21 cellular contexts compared by ENCODE assay signal in the genomic region with DNA sequence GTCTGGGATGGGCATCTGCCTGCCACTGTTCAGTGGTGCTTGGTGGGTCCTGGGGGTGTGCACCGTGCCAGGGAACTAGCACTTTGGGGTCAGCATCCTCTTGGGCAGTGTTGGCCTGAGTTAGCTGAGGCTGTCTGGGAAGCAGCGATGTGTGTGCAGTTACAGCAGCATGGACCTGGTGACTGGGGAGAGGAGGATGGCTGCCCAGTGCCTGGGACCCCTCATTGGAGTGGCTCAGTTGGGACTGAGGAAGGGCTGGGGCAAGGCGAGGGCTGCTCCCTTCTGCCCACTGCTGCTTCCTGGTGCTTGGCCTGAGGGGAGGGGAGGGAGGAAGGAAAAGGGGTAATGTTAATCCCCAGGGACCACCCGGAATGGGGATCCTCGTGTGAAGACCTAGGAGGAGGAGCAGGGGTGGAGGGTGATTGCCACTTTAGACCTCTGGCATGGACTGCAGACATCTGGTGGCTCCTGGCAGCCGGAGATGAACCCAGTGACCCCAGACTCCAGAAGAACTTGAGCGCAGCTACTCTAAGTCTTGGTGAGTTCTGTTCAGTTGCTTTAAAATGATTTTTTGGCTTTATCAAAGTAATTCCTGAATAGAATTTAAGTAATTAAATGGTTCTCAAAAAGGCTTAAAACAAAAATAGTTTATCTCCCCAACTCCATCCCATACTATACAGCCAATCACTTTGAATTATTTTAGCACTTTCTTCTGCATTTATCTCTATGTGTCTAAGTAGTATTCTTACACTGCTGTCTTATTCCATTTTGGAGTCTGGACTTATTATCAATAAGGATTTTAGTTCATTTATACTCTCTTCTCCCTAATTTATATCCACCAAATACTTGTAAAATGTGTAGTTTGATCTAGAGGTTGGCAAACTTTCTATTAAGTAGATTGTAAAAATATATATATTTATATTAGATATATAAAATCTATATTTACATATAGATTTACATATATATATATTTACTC. TPM values are rescaled to one million over a fixed set of nuclear protein-coding genes. Genes with fewer than 3 reads are reported as not detected.
DNase-seq lines count a peak whose midpoint lies in the region; ATAC-seq and TF ChIP-seq lines count a peak whose summit lies in the region.
"Had no signal": no experiment of that assay in that cellular context is flagged by ENCODE, and none has a peak within 500 bp of the region (broad histone marks: within the 10 kb centered on the region; RNA-seq: fewer than 3 reads in every experiment).

No MANE protein-coding gene starts in this region.

- TF ChIP-seq CTCF in colonic mucosa (IDR thresholded peaks at IDR 0.05), result no peak
- TF ChIP-seq CTCF in suprapubic skin (IDR thresholded peaks at IDR 0.05), result no peak
- TF ChIP-seq CTCF in foreskin keratinocyte (conservative IDR thresholded peaks at IDR 0.05), result no peak

- no peak overlapping the region for H3K4me3 Mint-ChIP-seq in activated CD8-positive, alpha-beta memory T cell treated with anti-CD3 and anti-CD28 coated beads, Interleukin-2, amount 10 ng/mL, durations not matched to agents 7 days and 5 days
- H3K4me3 Mint-ChIP-seq: activated B cell treated with CpG ODN at 0.5 μM for 24 hours; naive thymus-derived CD4-positive, alpha-beta T cell had no signal

- TF ChIP-seq EP300 in suprapubic skin (IDR thresholded peaks at IDR 0.05), result no peak

- H3K27ac ChIP-seq in colonic mucosa (no peak overlapping the region), suprapubic skin (no peak overlapping the region), foreskin keratinocyte (no peak overlapping the region)
- H3K27ac ChIP-seq: gastrocnemius medialis, PC-9, psoas muscle had no signal

- no peaks in the 10 kb centered on the region for H3K4me1 Mint-ChIP-seq in activated CD8-positive, alpha-beta memory T cell treated with anti-CD3 and anti-CD28 coated beads, Interleukin-2, amount 10 ng/mL, durations not matched to agents 7 days and 5 days
- H3K4me1 Mint-ChIP-seq: activated B cell treated with CpG ODN at 0.5 μM for 24 hours; naive thymus-derived CD4-positive, alpha-beta T cell had no signal

- no peak overlapping the region for H3K9ac ChIP-seq in colonic mucosa (ENCODE audit: low read depth in 2 of 2, low read length in 2 of 2)

- H3K4me3 ChIP-seq in colonic mucosa, result no peak overlapping the region
- H3K4me3 ChIP-seq in suprapubic skin, result no peak overlapping the region
- H3K4me3 ChIP-seq: gastrocnemius medialis, PC-9, psoas muscle had no signal

- 60% methylated on average over 5 of the region's 7 CpGs for WGBS in suprapubic skin

- no peaks in the 10 kb centered on the region for H3K36me3 Mint-ChIP-seq in activated CD8-positive, alpha-beta memory T cell treated with anti-CD3 and anti-CD28 coated beads, Interleukin-2, amount 10 ng/mL, durations not matched to agents 7 days and 5 days
- H3K36me3 Mint-ChIP-seq: activated naive CD4-positive, alpha-beta T cell treated with anti-CD3 and anti-CD28 coated beads, Interleukin-2, amount 50 U/mL, for 72 hours had no signal

- CTCF ChIA-PET in activated CD8-positive, alpha-beta memory T cell treated with anti-CD3 and anti-CD28 coated beads, Interleukin-2, amount 10 ng/mL, durations not matched to agents 7 days and 5 days (lab: Charles Lee), result no interaction called here

- TF ChIP-seq POLR2A in suprapubic skin (IDR thresholded peaks at IDR 0.05), result no peak

- no peaks in the 10 kb centered on the region for H3K9me3 Mint-ChIP-seq in activated CD8-positive, alpha-beta memory T cell treated with anti-CD3 and anti-CD28 coated beads, Interleukin-2, amount 10 ng/mL, durations not matched to agents 7 days and 5 days (ENCODE audit: low read depth)
- H3K9me3 Mint-ChIP-seq: activated B cell treated with CpG ODN at 0.5 μM for 24 hours; activated naive CD4-positive, alpha-beta T cell treated with anti-CD3 and anti-CD28 coated beads, Interleukin-2, amount 50 U/mL, for 72 hours; naive thymus-derived CD4-positive, alpha-beta T cell had no signal

- DNase-seq in activated CD8-positive, alpha-beta memory T cell treated with anti-CD3 and anti-CD28 coated beads, Interleukin-2, amount 10 ng/mL, durations not matched to agents 7 days and 5 days, result peak; percentile 23
- DNase-seq in activated CD8-positive, alpha-beta memory T cell treated with anti-CD3 and anti-CD28 coated beads for 24 hours, result no peak
- DNase-seq in colonic mucosa (peak; percentile 11), mucosa of gallbladder (ENCODE audit: low spot score) (peak; percentile 5), suprapubic skin (ENCODE audit: low spot score in 2 of 2) (peak; percentile 40 to 55), foreskin keratinocyte (no peak), cerebellum (ENCODE audit: low spot score) (no peak), hypothalamus (lab: John Stamatoyannopoulos, UW) (no peak)
- DNase-seq: activated B cell treated with CpG ODN at 0.5 μM for 24 hours, activated T-cell treated with anti-CD3 and anti-CD28 coated beads for 4 hours, cortex of kidney, DMS153, gastrocnemius medialis, Kasumi-1, NCI-H1417 treated with DMSO at 0.1 percent for 48 hours, NCI-H2171, NCI-H774, PC-9 had no signal

- intact Hi-C loops in colonic mucosa (cut with DNase I), result no loop called here

- H3K27ac Mint-ChIP-seq in activated CD8-positive, alpha-beta memory T cell treated with anti-CD3 and anti-CD28 coated beads, Interleukin-2, amount 10 ng/mL, durations not matched to agents 7 days and 5 days, result no peak overlapping the region
- H3K27ac Mint-ChIP-seq: activated B cell treated with CpG ODN at 0.5 μM for 24 hours; naive thymus-derived CD4-positive, alpha-beta T cell had no signal

- no peaks in the 10 kb centered on the region for H3K9me3 ChIP-seq in colonic mucosa
- no peaks in the 10 kb centered on the region for H3K9me3 ChIP-seq in suprapubic skin
- H3K9me3 ChIP-seq: gastrocnemius medialis, psoas muscle had no signal

- ATAC-seq in activated CD8-positive, alpha-beta memory T cell treated with anti-CD3 and anti-CD28 coated beads, Interleukin-2, amount 10 ng/mL, durations not matched to agents 7 days and 5 days, result no peak
- ATAC-seq in foreskin keratinocyte, result no peak
- ATAC-seq: activated naive CD4-positive, alpha-beta T cell treated with anti-CD3 and anti-CD28 coated beads, Interleukin-2, amount 50 U/mL, for 72 hours; gastrocnemius medialis; naive thymus-derived CD4-positive, alpha-beta T cell had no signal

- no peaks in the 10 kb centered on the region for H3K27me3 ChIP-seq in colonic mucosa
- no peaks in the 10 kb centered on the region for H3K27me3 ChIP-seq in suprapubic skin
- no peaks in the 10 kb centered on the region for H3K27me3 ChIP-seq in foreskin keratinocyte
- H3K27me3 ChIP-seq: gastrocnemius medialis had no signal

- H3K27me3 Mint-ChIP-seq in activated CD8-positive, alpha-beta memory T cell treated with anti-CD3 and anti-CD28 coated beads, Interleukin-2, amount 10 ng/mL, durations not matched to agents 7 days and 5 days, result no peaks in the 10 kb centered on the region
- H3K27me3 Mint-ChIP-seq: activated B cell treated with CpG ODN at 0.5 μM for 24 hours; naive thymus-derived CD4-positive, alpha-beta T cell had no signal

- H3K36me3 ChIP-seq in colonic mucosa (no peaks in the 10 kb centered on the region), suprapubic skin (peaks cover 2% of the 10 kb centered on the region)

- no peaks in the 10 kb centered on the region for H3K4me1 ChIP-seq in colonic mucosa
- H3K4me1 ChIP-seq in suprapubic skin, result no peaks in the 10 kb centered on the region
- H3K4me1 ChIP-seq in foreskin keratinocyte, result no peaks in the 10 kb centered on the region
- H3K4me1 ChIP-seq: gastrocnemius medialis, psoas muscle had no signal

RNA-seq across cellular contexts. Expression of gene TMEM191C, which starts 15.4 kb away (rescaled TPM):
- 1 to 10 TPM in 1 of 2 experiments, under 1 TPM in 1; 0.99 to 1.1 TPM for total RNA-seq in activated CD8-positive, alpha-beta memory T cell treated with anti-CD3 and anti-CD28 coated beads, Interleukin-2, amount 10 ng/mL, durations not matched to agents 7 days and 5 days
- total RNA-seq in colonic mucosa, result 1 to 10 TPM in 1 of 2 donors, under 1 TPM in 1; 0.80 to 3.3 TPM
- total RNA-seq in mucosa of gallbladder, result 2.8 TPM
- total RNA-seq in suprapubic skin, result 1 to 10 TPM in 1 of 4 donors, under 1 TPM in 2, not detected in 1; 0.42 to 1.7 (median 0.47) TPM
- 0.46 and 1.2 TPM in 2 replicates for total RNA-seq in foreskin keratinocyte
- polyA plus RNA-seq in foreskin keratinocyte, result 1.2 and 1.3 TPM in 2 replicates
- 5.6 TPM for total RNA-seq in cerebellum

RNA-seq across cellular contexts. Expression of gene HIC2, which starts 34.7 kb away (rescaled TPM):
- total RNA-seq in activated CD8-positive, alpha-beta memory T cell treated with anti-CD3 and anti-CD28 coated beads, Interleukin-2, amount 10 ng/mL, durations not matched to agents 7 days and 5 days, result 1 to 10 TPM; 4.2 to 4.4 TPM
- total RNA-seq in colonic mucosa, result 1 to 10 TPM; 6.0 to 6.3 TPM
- 4.5 TPM for total RNA-seq in mucosa of gallbladder
- 1 to 10 TPM; 4.2 to 9.4 (median 6.3) TPM for total RNA-seq in suprapubic skin
- total RNA-seq in foreskin keratinocyte, result 2.9 and 3.2 TPM in 2 replicates
- polyA plus RNA-seq in foreskin keratinocyte, result 0.88 and 1.0 TPM in 2 replicates
- 10.8 TPM for total RNA-seq in cerebellum

Comparison
In these comparisons a context has a peak if more than half of its experiments do, and no peak if none do; other contexts are left out.
1. DNase-seq: peak in activated CD8-positive, alpha-beta memory T cell treated with anti-CD3 and anti-CD28 coated beads, Interleukin-2, amount 10 ng/mL, durations not matched to agents 7 days and 5 days (single experiment), colonic mucosa (single experiment), mucosa of gallbladder (single experiment) and suprapubic skin (2 of 2); none in activated CD8-positive, alpha-beta memory T cell treated with anti-CD3 and anti-CD28 coated beads for 24 hours (single experiment), foreskin keratinocyte (0 of 2), cerebellum (single experiment) and hypothalamus (0 of 51).